14 cellular contexts compared by ENCODE assay signal in genomic region chr4:169106696-169107229, GRCh38.
DNase-seq lines count a peak whose midpoint lies in the region; ATAC-seq, FAIRE-seq and TF ChIP-seq lines count a peak whose summit lies in the region.
"Had no signal": no experiment of that assay in that cellular context is flagged by ENCODE, and none has a peak within 500 bp of the region (broad histone marks: within the 10 kb centered on the region; RNA-seq: fewer than 3 reads in every experiment).

No MANE protein-coding gene starts in this region.

- H3K27ac Mint-ChIP-seq in endodermal cell = no peak overlapping the region
- no peak overlapping the region for H3K27ac Mint-ChIP-seq in Caco-2 (ENCODE audit: unreplicated experiment)
- H3K27ac Mint-ChIP-seq: CD14-positive monocyte; CD8-positive, alpha-beta T cell had no signal

- H3K4me2 ChIP-seq in HCT116 (ENCODE audit: low read length) (no peak overlapping the region), keratinocyte (ENCODE audit: control insufficient read depth, extremely low read depth, insufficient read depth, low read depth, low read length) (peak overlapping the region; percentile 22)
- H3K4me2 ChIP-seq: A549 had no signal

- no peaks in the 10 kb centered on the region for H4K20me1 ChIP-seq in HCT116 (ENCODE audit: insufficient read depth)
- H4K20me1 ChIP-seq in keratinocyte (ENCODE audit: control insufficient read depth, extremely low read depth, insufficient read depth, low read length) = no peaks in the 10 kb centered on the region

- WGBS in endodermal cell (ENCODE audit: insufficient coverage in 1 of 2, insufficient read length in 1 of 2), 2 experiments = 95 to 96% methylated on average over 10 to 16 of the region's 16 CpGs
- WGBS in aorta, 2 donors = 94 to 95% methylated on average over 16 of the region's 16 CpGs

- H3K9me3 Mint-ChIP-seq in endodermal cell (no peaks in the 10 kb centered on the region), Caco-2 (ENCODE audit: unreplicated experiment) (no peaks in the 10 kb centered on the region)
- H3K9me3 Mint-ChIP-seq: CD14-positive monocyte; CD8-positive, alpha-beta T cell had no signal

- no peak for TF ChIP-seq RAD21 in HCT116 (IDR thresholded peaks at IDR 0.05; ENCODE audit: low read depth)

- no peaks in the 10 kb centered on the region for H3K9me2 ChIP-seq in HCT116 (ENCODE audit: insufficient read depth)

- H3K36me3 Mint-ChIP-seq in endodermal cell (ENCODE audit: low read depth) = peaks cover 44% of the 10 kb centered on the region
- H3K36me3 Mint-ChIP-seq in Caco-2 (ENCODE audit: insufficient read depth, unreplicated experiment) = peaks cover 72% of the 10 kb centered on the region
- H3K36me3 Mint-ChIP-seq: CD8-positive, alpha-beta T cell had no signal

- RAD21 ChIA-PET in HCT116 (lab: Charles Lee; ENCODE audit: low non-redundant PET in 1 of 2, low total read pairs in 2 of 2, uncharacterized antibody in 2 of 2, unreplicated experiment in 2 of 2) = no interaction called here

- H3K4me1 ChIP-seq in HCT116 (ENCODE audit: control insufficient read depth in 1 of 2, insufficient read depth in 2 of 2, low read length in 2 of 2) (peaks cover 0 to 11% of the 10 kb centered on the region in 2 experiments; a peak in 2 of 4 replicates), endodermal cell (ENCODE audit: control insufficient read depth, insufficient read depth, low read length) (peaks cover 4% of the 10 kb centered on the region), keratinocyte (ENCODE audit: control insufficient read depth, extremely low read depth, insufficient read depth, low read length) (peaks cover 23% of the 10 kb centered on the region), aorta (ENCODE audit: control insufficient read depth in 1 of 2, insufficient read depth in 2 of 2, low read length in 2 of 2) (no peaks in the 10 kb centered on the region), Caco-2 (no peaks in the 10 kb centered on the region)

- H3K9me3 ChIP-seq in HCT116 (ENCODE audit: control insufficient read depth in 1 of 2, insufficient read depth in 1 of 2, low read depth in 1 of 2, low read length in 2 of 2) (no peaks in the 10 kb centered on the region), endodermal cell (ENCODE audit: control insufficient read depth, low read length) (no peaks in the 10 kb centered on the region), keratinocyte (ENCODE audit: control insufficient read depth, low read depth, low read length) (no peaks in the 10 kb centered on the region), aorta (ENCODE audit: control insufficient read depth, low read length) (no peaks in the 10 kb centered on the region), Caco-2 (no peaks in the 10 kb centered on the region)
- H3K9me3 ChIP-seq: A549 had no signal

- peak; percentile 30; the same call in 1 of the 2 replicates for ATAC-seq in HCT116
- peak; percentile 41 for ATAC-seq in aorta (ENCODE audit: low FRiP score)
- ATAC-seq: A549; CD8-positive, alpha-beta T cell had no signal

- H2AFZ ChIP-seq in HCT116 (ENCODE audit: low read depth, low read length, poor library complexity, severe bottlenecking) = no peak overlapping the region
- H2AFZ ChIP-seq in keratinocyte (ENCODE audit: control insufficient read depth, low read length) = no peak overlapping the region

- H3K36me3 ChIP-seq in HCT116 (ENCODE audit: control insufficient read depth in 1 of 2, insufficient read depth in 2 of 2, low read length in 2 of 2) (peaks cover 12 to 24% of the 10 kb centered on the region in 2 experiments; a peak in 3 of 4 replicates), endodermal cell (ENCODE audit: control insufficient read depth, insufficient read depth, low read length) (peaks cover 80% of the 10 kb centered on the region), keratinocyte (ENCODE audit: control insufficient read depth in 2 of 2, extremely low read depth in 1 of 2, insufficient read depth in 2 of 2, low read length in 2 of 2) (peaks cover 5 to 12% of the 10 kb centered on the region in 2 experiments), aorta (ENCODE audit: control insufficient read depth in 1 of 2, insufficient read depth in 2 of 2, low read length in 1 of 2) (peaks cover under 1 to 3% of the 10 kb centered on the region in 2 donors), Caco-2 (ENCODE audit: control insufficient read depth, insufficient read depth, low read length) (no peaks in the 10 kb centered on the region)

- no peak for TF ChIP-seq CTCF in HCT116 (IDR thresholded peaks at IDR 0.05 in 2 of 3, conservative IDR thresholded peaks at IDR 0.05 in 1 of 3; ENCODE audit: borderline replicate concordance in 1 of 3, insufficient read depth in 1 of 3, low read depth in 2 of 3, low read length in 2 of 3)
- TF ChIP-seq CTCF in endodermal cell (conservative IDR thresholded peaks at IDR 0.05) = no peak
- no peak for TF ChIP-seq CTCF in keratinocyte (optimal IDR thresholded peaks at IDR 0.05 in 1 of 3, IDR thresholded peaks at IDR 0.05 in 1 of 3, conservative IDR thresholded peaks at IDR 0.05 in 1 of 3; ENCODE audit: extremely low read depth in 1 of 3, insufficient read depth in 2 of 3, low read length in 3 of 3)
- TF ChIP-seq CTCF in D721Med (IDR thresholded peaks at IDR 0.05; ENCODE audit: insufficient read depth, missing control alignments) = no peak
- TF ChIP-seq CTCF in Caco-2 (IDR thresholded peaks at IDR 0.05; ENCODE audit: insufficient read depth in 1 of 2, low read depth in 1 of 2, low read length in 1 of 2, severe bottlenecking in 1 of 2, unreplicated experiment in 1 of 2) = no peak

- no peak overlapping the region for H3K9ac ChIP-seq in HCT116 (ENCODE audit: low read length)
- no peak overlapping the region for H3K9ac ChIP-seq in endodermal cell (ENCODE audit: extremely low read depth, low read length, poor library complexity, severe bottlenecking)
- H3K9ac ChIP-seq in keratinocyte (ENCODE audit: control insufficient read depth, extremely low read depth, insufficient read depth, low read length) = no peak overlapping the region

- CTCF ChIA-PET in HCT116 (lab: Charles Lee) = no interaction called here
- CTCF ChIA-PET in Caco-2 (lab: Charles Lee) = no interaction called here

- TF ChIP-seq POLR2A in HCT116 (IDR thresholded peaks at IDR 0.05; ENCODE audit: borderline replicate concordance, extremely low read depth, insufficient read depth, insufficient read length) = no peak

- DNase-seq in HCT116 (ENCODE audit: low read depth, low spot score) = no peak
- peak; percentile 40 for DNase-seq in endodermal cell
- DNase-seq in keratinocyte (ENCODE audit: low read depth, low spot score) = no peak
- no peak for DNase-seq in aorta
- no peak for DNase-seq in cerebellar nuclear complex (lab: John Stamatoyannopoulos, UW)
- no peak for DNase-seq in D721Med (ENCODE audit: insufficient read length, low spot score)
- no peak for DNase-seq in Caco-2
- DNase-seq: CD8-positive, alpha-beta T cell; COR-L47; DMS 273 treated with DMSO at 0.1 percent for 48 hours; HCEC 1CT had no signal

- intact Hi-C loops in HCT116 (cut with micrococcal nuclease) = no loop called here
- intact Hi-C loops in aorta (cut with DNase I) = no loop called here
- intact Hi-C loops in Caco-2 (cut with micrococcal nuclease; ENCODE audit: unreplicated experiment) = no loop called here

- peaks cover 13% of the 10 kb centered on the region for H3K4me1 Mint-ChIP-seq in endodermal cell
- H3K4me1 Mint-ChIP-seq in Caco-2 (ENCODE audit: low read depth, unreplicated experiment) = peaks cover 6% of the 10 kb centered on the region

- POLR2A ChIA-PET in HCT116 (lab: Charles Lee) (interaction anchor here (1.6 kb wide), 1 partner anchor 37 kb away, joined by 3 read pairs; no protein-coding TSS in a partner anchor), Caco-2 (lab: Charles Lee) (no interaction called here)

- no peaks in the 10 kb centered on the region for H3K27me3 ChIP-seq in HCT116 (ENCODE audit: insufficient read depth, low read length)
- no peaks in the 10 kb centered on the region for H3K27me3 ChIP-seq in endodermal cell (ENCODE audit: control insufficient read depth, insufficient read depth, low read length, poor library complexity, severe bottlenecking)
- H3K27me3 ChIP-seq in keratinocyte (ENCODE audit: control insufficient read depth, extremely low read depth, insufficient read depth, low read length) = no peaks in the 10 kb centered on the region
- H3K27me3 ChIP-seq in aorta (ENCODE audit: control insufficient read depth in 1 of 2, insufficient read depth in 2 of 2, low read length in 1 of 2) = no peaks in the 10 kb centered on the region
- H3K27me3 ChIP-seq in Caco-2 (replicated peaks; ENCODE audit: control insufficient read depth, insufficient read depth, low read length) = no peaks in the 10 kb centered on the region

- H3K27me3 Mint-ChIP-seq in endodermal cell (ENCODE audit: insufficient read depth) (no peaks in the 10 kb centered on the region), Caco-2 (ENCODE audit: insufficient read depth, unreplicated experiment) (no peaks in the 10 kb centered on the region)

- no peaks in the 10 kb centered on the region; the same call in 1 of the 2 replicates for H3K79me2 ChIP-seq in HCT116 (ENCODE audit: insufficient read depth, low read length)
- no peaks in the 10 kb centered on the region for H3K79me2 ChIP-seq in keratinocyte (ENCODE audit: control insufficient read depth, insufficient read depth, low read length)

- FAIRE-seq in keratinocyte (lab: Jason Lieb, UNC) (peak; percentile 98), D721Med (lab: Jason Lieb, UNC) (no peak)
- FAIRE-seq: A549, H1 had no signal

- H3K9me1 ChIP-seq in keratinocyte (ENCODE audit: control insufficient read depth, extremely low read depth, insufficient read depth, low read length) = no peaks in the 10 kb centered on the region

- BruUV-seq in HCT116 (replicated peaks; lab: Mats Ljungman, UMichigan) (no TSS peak), Caco-2 (replicated peaks; lab: Mats Ljungman, UMichigan) (no TSS peak)

- H3K4me3 Mint-ChIP-seq in endodermal cell = no peak overlapping the region
- no peak overlapping the region for H3K4me3 Mint-ChIP-seq in Caco-2 (ENCODE audit: unreplicated experiment)
- H3K4me3 Mint-ChIP-seq: CD14-positive monocyte; CD8-positive, alpha-beta T cell had no signal

- no peak overlapping the region for H3K27ac ChIP-seq in HCT116 (ENCODE audit: low read depth, low read length)
- H3K27ac ChIP-seq in endodermal cell (ENCODE audit: low read depth, low read length) = no peak overlapping the region
- H3K27ac ChIP-seq in keratinocyte (ENCODE audit: control insufficient read depth, insufficient read depth, low read length) = peak overlapping the region; percentile 10
- no peak overlapping the region for H3K27ac ChIP-seq in aorta (ENCODE audit: low read depth in 1 of 2, low read length in 2 of 2)
- H3K27ac ChIP-seq: A549 had no signal

- H3K4me3 ChIP-seq in HCT116 (replicated peaks in 1 of 2; ENCODE audit: low read depth in 1 of 2, low read length in 2 of 2) (no peak overlapping the region), endodermal cell (ENCODE audit: low read length) (no peak overlapping the region), keratinocyte (ENCODE audit: control insufficient read depth in 2 of 3, extremely low read depth in 1 of 3, insufficient read depth in 2 of 3, low read depth in 1 of 3, low read length in 3 of 3) (no peak overlapping the region), aorta (ENCODE audit: low read length in 2 of 2) (no peak overlapping the region), Caco-2 (ENCODE audit: low read depth, low read length) (no peak overlapping the region)
- H3K4me3 ChIP-seq: A549 had no signal

- dilution Hi-C loops in keratinocyte (cut with MboI; ENCODE audit: extremely low pct_ligation_motif_present, low sequenced_read_pairs) = no loop called here
